Comparison of ENCODE assay signal across 8 cellular contexts in genomic region chr3:190883973-190884832, GRCh38. TPM values are rescaled to one million over a fixed set of nuclear protein-coding genes. Genes with fewer than 3 reads are reported as not detected.
DNase-seq lines count a peak whose midpoint lies in the region; ATAC-seq, FAIRE-seq and TF ChIP-seq lines count a peak whose summit lies in the region.

No MANE protein-coding gene starts in this region.

- no peaks in the 10 kb centered on the region for H3K27me3 ChIP-seq in CD4-positive, alpha-beta T cell (ENCODE audit: control insufficient read depth, insufficient read depth, low read length)

- DNase-seq in CD4-positive, alpha-beta T cell: no peak
- DNase-seq in GM18507 (ENCODE audit: extremely low spot score, insufficient read length, low read depth) (no peak), NCI-H146 treated with DMSO at 0.1 percent for 48 hours (lab: John Stamatoyannopoulos, UW; ENCODE audit: unreplicated experiment) (peak; percentile 71), UCSD-AML1 (lab: John Stamatoyannopoulos, UW; ENCODE audit: unreplicated experiment) (peak; percentile 14), fibroblast of villous mesenchyme (ENCODE audit: low read depth) (peak; percentile 65), progenitor cell of endocrine pancreas (ENCODE audit: low spot score, unreplicated experiment) (no peak)
- DNase-seq in activated CD8-positive, alpha-beta memory T cell treated with anti-CD3 and anti-CD28 coated beads, Interleukin-2, amount 50 U/mL, for 4 hours: no peak

- POLR2A ChIA-PET in CD4-positive, alpha-beta T cell (lab: Charles Lee): no interaction called here

- H3K27ac ChIP-seq in CD4-positive, alpha-beta T cell (ENCODE audit: low read depth, low read length): no peak overlapping the region

- no peaks in the 10 kb centered on the region for H3K9me3 ChIP-seq in CD4-positive, alpha-beta T cell (ENCODE audit: control insufficient read depth, low read length)

- H3K9me3 Mint-ChIP-seq in CD4-positive, alpha-beta T cell: peaks cover 3% of the 10 kb centered on the region
- H3K9me3 Mint-ChIP-seq in progenitor cell of endocrine pancreas (ENCODE audit: low read depth): no peaks in the 10 kb centered on the region

- H3K27ac Mint-ChIP-seq in CD4-positive, alpha-beta T cell: no peak overlapping the region
- H3K27ac Mint-ChIP-seq in progenitor cell of endocrine pancreas: no peak overlapping the region

- no peak overlapping the region for H3K4me3 ChIP-seq in fibroblast of villous mesenchyme (ENCODE audit: low read depth, low read length)

- TF ChIP-seq CTCF in CD4-positive, alpha-beta T cell (IDR thresholded peaks at IDR 0.05): peak; percentile 73
- TF ChIP-seq CTCF in fibroblast of villous mesenchyme (IDR thresholded peaks at IDR 0.05; ENCODE audit: insufficient read depth, low read depth, low read length) (peak; percentile 96), progenitor cell of endocrine pancreas (IDR thresholded peaks at IDR 0.05; ENCODE audit: unreplicated experiment) (peak; percentile 91)

- no peak overlapping the region for H3K4me3 Mint-ChIP-seq in CD4-positive, alpha-beta T cell
- no peak overlapping the region for H3K4me3 Mint-ChIP-seq in progenitor cell of endocrine pancreas (ENCODE audit: low read depth)

- no peak for ATAC-seq in CD4-positive, alpha-beta T cell (ENCODE audit: poor library complexity)
- ATAC-seq in HG02970 (IDR thresholded peaks at IDR 0.05; ENCODE audit: low FRiP score, unreplicated experiment): peak; percentile 70

- intact Hi-C loops in CD4-positive, alpha-beta T cell (cut with DNase I, micrococcal nuclease): loop anchor here in 1 of 2 experiments (10.0 kb wide), 1 partner anchor 1561 kb away; no protein-coding TSS in a partner anchor

- H3K27me3 Mint-ChIP-seq in CD4-positive, alpha-beta T cell: peaks cover 17% of the 10 kb centered on the region
- no peaks in the 10 kb centered on the region for H3K27me3 Mint-ChIP-seq in progenitor cell of endocrine pancreas

- CTCF ChIA-PET in CD4-positive, alpha-beta T cell (lab: Charles Lee): interaction anchor here (0.8 kb wide), 1 partner anchor 19 kb away, joined by 5 read pairs; no protein-coding TSS in a partner anchor

- H3K4me1 Mint-ChIP-seq in CD4-positive, alpha-beta T cell (ENCODE audit: low read depth): no peaks in the 10 kb centered on the region
- H3K4me1 Mint-ChIP-seq in progenitor cell of endocrine pancreas (ENCODE audit: low read depth): peaks cover 3% of the 10 kb centered on the region

- peak; percentile 78 for FAIRE-seq in GM18507 (lab: Jason Lieb, UNC)

- no peaks in the 10 kb centered on the region for H3K36me3 Mint-ChIP-seq in CD4-positive, alpha-beta T cell (ENCODE audit: low read depth)
- H3K36me3 Mint-ChIP-seq in progenitor cell of endocrine pancreas (ENCODE audit: insufficient read depth): no peaks in the 10 kb centered on the region

RNA-seq across cellular contexts. Expression of gene GMNC, which starts 21.7 kb away (rescaled TPM):
- total RNA-seq in CD4-positive, alpha-beta T cell: not detected
- 0.97 and 3.9 TPM in 2 replicates for total RNA-seq in fibroblast of villous mesenchyme
- total RNA-seq in progenitor cell of endocrine pancreas: not detected in 2 replicates

Comparison
In these comparisons a context has a peak if more than half of its experiments do, and no peak if none do; other contexts are left out.
1. DNase-seq: peak in NCI-H146 treated with DMSO at 0.1 percent for 48 hours (single experiment), UCSD-AML1 (single experiment) and fibroblast of villous mesenchyme (single experiment); none in CD4-positive, alpha-beta T cell (0 of 10), GM18507 (single experiment), progenitor cell of endocrine pancreas (single experiment) and activated CD8-positive, alpha-beta memory T cell treated with anti-CD3 and anti-CD28 coated beads, Interleukin-2, amount 50 U/mL, for 4 hours (single experiment).
2. Peak in every context shown above with its lines, with median percentiles within 50 percentile points of each other: CTCF ChIP-seq.